In genomic region chr11:55867354-55867753, GRCh38 we compare ENCODE assay signal across 16 cellular contexts. TPM values are rescaled to one million over a fixed set of nuclear protein-coding genes. Genes with fewer than 3 reads are reported as not detected.
"Had no signal": no experiment of that assay in that cellular context is flagged by ENCODE, and none has a peak within 500 bp of the region (broad histone marks: within the 10 kb centered on the region; RNA-seq: fewer than 3 reads in every experiment).

No MANE protein-coding gene starts in this region.

RNA-seq across cellular contexts. Expression of gene TRIM51, which starts 15.7 kb away (rescaled TPM):
- total RNA-seq: stomach, subcutaneous adipose tissue, suprapubic skin, temporal lobe, thoracic aorta, thyroid gland, tibial nerve, transverse colon, upper lobe of left lung, upper lobe of right lung, ureter, urinary bladder, uterus, vagina had no signal
- polyA plus RNA-seq: stomach, thymus, urinary bladder had no signal

RNA-seq across cellular contexts. Expression of gene OR5D16, which starts 28.8 kb away (rescaled TPM):
- total RNA-seq: stomach, subcutaneous adipose tissue, suprapubic skin, temporal lobe, testis, thoracic aorta, thyroid gland, tibial nerve, transverse colon, upper lobe of left lung, upper lobe of right lung, ureter, urinary bladder, uterus, vagina had no signal
- polyA plus RNA-seq: stomach, thymus, urinary bladder had no signal

RNA-seq across cellular contexts. Expression of gene OR5L2, which starts 40.3 kb away (rescaled TPM):
- total RNA-seq: stomach, subcutaneous adipose tissue, suprapubic skin, temporal lobe, testis, thoracic aorta, thyroid gland, tibial nerve, transverse colon, upper lobe of left lung, upper lobe of right lung, ureter, urinary bladder, uterus, vagina had no signal
- polyA plus RNA-seq: stomach, thymus, urinary bladder had no signal

RNA-seq across cellular contexts. Expression of gene OR5W2, which starts 47.0 kb away (rescaled TPM):
- total RNA-seq: stomach, subcutaneous adipose tissue, suprapubic skin, temporal lobe, testis, thoracic aorta, thyroid gland, tibial nerve, transverse colon, upper lobe of left lung, upper lobe of right lung, ureter, urinary bladder, uterus, vagina had no signal
- polyA plus RNA-seq: stomach, thymus, urinary bladder had no signal

RNA-seq across cellular contexts. Expression of gene OR5D18, which starts 47.9 kb away (rescaled TPM):
- total RNA-seq: stomach, subcutaneous adipose tissue, suprapubic skin, temporal lobe, testis, thoracic aorta, thyroid gland, tibial nerve, transverse colon, upper lobe of left lung, upper lobe of right lung, ureter, urinary bladder, uterus, vagina had no signal
- polyA plus RNA-seq: stomach, thymus, urinary bladder had no signal
